In genomic region chr2:86631846-86632485, GRCh38 we compare ENCODE assay signal across 17 cellular contexts. TPM values are rescaled to one million over a fixed set of nuclear protein-coding genes. Genes with fewer than 3 reads are reported as not detected.
DNase-seq lines count a peak whose midpoint lies in the region; ATAC-seq, FAIRE-seq and TF ChIP-seq lines count a peak whose summit lies in the region.
"Had no signal": no experiment of that assay in that cellular context is flagged by ENCODE, and none has a peak within 500 bp of the region (broad histone marks: within the 10 kb centered on the region; RNA-seq: fewer than 3 reads in every experiment).

No MANE protein-coding gene starts in this region.

- H3K56ac ChIP-seq in H1 (replicated peaks; ENCODE audit: insufficient read length, low read depth, low read length) = no peak overlapping the region

- no peak overlapping the region for H4K8ac ChIP-seq in H1 (ENCODE audit: extremely low read depth, insufficient read depth, low read length)

- H3K18ac ChIP-seq in H1 (ENCODE audit: extremely low read depth, low read length) = no peak overlapping the region

- H3K14ac ChIP-seq in H1 (ENCODE audit: insufficient read length) = no peak overlapping the region

- no peaks in the 10 kb centered on the region for H3K23me2 ChIP-seq in H1 (ENCODE audit: low read depth, low read length)

- DNase-seq in ELF-1 (ENCODE audit: low read depth, low spot score) (peak; percentile 77), NCI-H446 treated with DMSO at 0.1 percent for 48 hours (lab: John Stamatoyannopoulos, UW) (peak; percentile 35), H1 (ENCODE audit: low read depth in 1 of 2, low spot score in 2 of 2) (no peak), T-helper 9 cell (no peak), SW480 (ENCODE audit: low spot score) (no peak)
- DNase-seq: activated CD8-positive, alpha-beta memory T cell treated with anti-CD3 and anti-CD28 coated beads, Interleukin-2, amount 50 U/mL, for 48 hours; activated naive CD4-positive, alpha-beta T cell; effector CD4-positive, alpha-beta T cell; NCI-H2081; NCI-H82; right cardiac atrium; stimulated activated CD4-positive, alpha-beta T cell treated with anti-CD3 and anti-CD28 coated beads, Interleukin-2, amount 100 ng/mL, for 24 hours had no signal

- H3K4me3 ChIP-seq in H1 (ENCODE audit: extremely low read depth in 1 of 4, insufficient read depth in 2 of 4, low read depth in 3 of 4, low read length in 4 of 4) (no peak overlapping the region), mucosa of stomach (ENCODE audit: low read length) (peak overlapping the region; percentile 84)
- H3K4me3 ChIP-seq: lung had no signal

- H2AFZ ChIP-seq in H1 (ENCODE audit: low read length) = no peak overlapping the region

- H3K4ac ChIP-seq in H1 (replicated peaks; ENCODE audit: insufficient read length, low read depth, low read length) = no peak overlapping the region

- H4K91ac ChIP-seq in H1 (replicated peaks; ENCODE audit: insufficient read length, low read length) = no peak overlapping the region

- no peaks in the 10 kb centered on the region for H4K20me1 ChIP-seq in H1 (replicated peaks in 1 of 2; ENCODE audit: control insufficient read depth in 1 of 2, insufficient read depth in 2 of 2, low read length in 2 of 2)

- no peak overlapping the region for H2BK120ac ChIP-seq in H1 (replicated peaks; ENCODE audit: low read depth, low read length)

- no peak for TF ChIP-seq EP300 in H1 (IDR thresholded peaks at IDR 0.05; ENCODE audit: borderline replicate concordance in 1 of 2, low read depth in 2 of 2, low read length in 2 of 2)

- CTCF ChIA-PET in H1 (lab: Charles Lee; ENCODE audit: partially characterized antibody) = no interaction called here

- peaks cover 0 to 5% (median 0%) of the 10 kb centered on the region in 4 experiments; a peak in 1 of 7 replicates for H3K4me1 ChIP-seq in H1 (replicated peaks in 1 of 4; ENCODE audit: control insufficient read depth in 3 of 4, insufficient read depth in 4 of 4, low read length in 3 of 4)
- peaks cover 38% of the 10 kb centered on the region for H3K4me1 ChIP-seq in mucosa of stomach (ENCODE audit: control insufficient read depth, insufficient read depth, low read length)

- H2BK20ac ChIP-seq in H1 (ENCODE audit: low read length) = no peak overlapping the region

- 0 out of 2 replicates have a peak overlapping the region, but pooled peaks have one; percentile 39 for H2BK12ac ChIP-seq in H1 (ENCODE audit: low read depth, low read length)

- no peak overlapping the region for H3K27ac ChIP-seq in H1 (ENCODE audit: low read depth, low read length)

- TF ChIP-seq POLR2A in H1 (IDR thresholded peaks at IDR 0.05; ENCODE audit: control extremely low read depth in 1 of 2, low read depth in 2 of 2, low read length in 2 of 2) = no peak

- no peaks in the 10 kb centered on the region for H3K36me3 ChIP-seq in H1 (ENCODE audit: control insufficient read depth in 2 of 4, insufficient read depth in 4 of 4, low read length in 3 of 4)
- no peaks in the 10 kb centered on the region for H3K36me3 ChIP-seq in mucosa of stomach (ENCODE audit: control insufficient read depth, insufficient read depth, low read length)

- no peak overlapping the region for H2BK5ac ChIP-seq in H1 (ENCODE audit: low read depth, low read length)

- POLR2A ChIA-PET in H1 (lab: Charles Lee; ENCODE audit: partially characterized antibody) = no interaction called here

- H3K27me3 ChIP-seq in H1 (replicated peaks in 1 of 4; ENCODE audit: control insufficient read depth in 3 of 4, extremely low read depth in 1 of 4, insufficient read depth in 3 of 4, low read length in 3 of 4) = no peaks in the 10 kb centered on the region
- no peaks in the 10 kb centered on the region for H3K27me3 ChIP-seq in mucosa of stomach (ENCODE audit: control insufficient read depth, insufficient read depth, low read length)

- 91% methylated on average over 10 of the region's 10 CpGs; no CpG with 5 or more reads in 1 of the 2 experiments for WGBS in H1 (ENCODE audit: extremely low coverage in 1 of 2, insufficient coverage in 1 of 2, insufficient read length in 1 of 2, insufficient replicate concordance in 2 of 2, low coverage in 1 of 2, low lambda C conversion rate in 2 of 2, missing lambda C conversion rate in 1 of 2), 2 experiments

- no peaks in the 10 kb centered on the region for H3K79me1 ChIP-seq in H1 (ENCODE audit: low read depth, low read length)

- 0 out of 4 replicates have a peak overlapping the region, but pooled peaks of 1 of the 2 experiments have one; percentile 6 for H3K4me2 ChIP-seq in H1 (ENCODE audit: insufficient read depth in 1 of 2, low read depth in 2 of 2, low read length in 2 of 2)

- H3K9ac ChIP-seq in H1 (replicated peaks in 1 of 4; ENCODE audit: extremely low read depth in 1 of 4, low read depth in 3 of 4, low read length in 3 of 4) (no peak overlapping the region; a peak in 1 of 7 replicates), mucosa of stomach (ENCODE audit: low read length) (peak overlapping the region; percentile 80)

- no peaks in the 10 kb centered on the region for H3K9me3 ChIP-seq in H1 (ENCODE audit: insufficient read depth in 2 of 2, low read depth in 1 of 2, low read length in 1 of 2)
- no peaks in the 10 kb centered on the region for H3K9me3 ChIP-seq in mucosa of stomach (ENCODE audit: control insufficient read depth, low read length)

- H4K5ac ChIP-seq in H1 (ENCODE audit: insufficient read length, low read depth, low read length) = no peak overlapping the region

- no peak for FAIRE-seq in H1 (lab: Jason Lieb, UNC)

- no peak for ATAC-seq in HG02588 (IDR thresholded peaks at IDR 0.05; ENCODE audit: unreplicated experiment)
- no peak for ATAC-seq in HG02970 (IDR thresholded peaks at IDR 0.05; ENCODE audit: low FRiP score, unreplicated experiment)
- ATAC-seq: activated CD4-positive, CD25-positive, alpha-beta regulatory T cell treated with anti-CD3 and anti-CD28 coated beads, Interleukin-2, amount 50 U/mL, for 24 hours had no signal

- no peak overlapping the region for H2BK15ac ChIP-seq in H1 (ENCODE audit: low read length)

- no peak for TF ChIP-seq CTCF in H1 (IDR thresholded peaks at IDR 0.05; ENCODE audit: control extremely low read depth in 1 of 3, insufficient read depth in 1 of 3, low read depth in 1 of 3, low read length in 3 of 3)

- no peak for TF ChIP-seq RAD21 in H1 (IDR thresholded peaks at IDR 0.05 in 1 of 2, conservative IDR thresholded peaks at IDR 0.05 in 1 of 2; ENCODE audit: low read depth in 2 of 2, low read length in 2 of 2)

- H2AK5ac ChIP-seq in H1 (ENCODE audit: low read depth, low read length) = no peak overlapping the region

- no peak overlapping the region for H3K23ac ChIP-seq in H1 (ENCODE audit: insufficient read length)

- no peaks in the 10 kb centered on the region for H3K79me2 ChIP-seq in H1 (ENCODE audit: control insufficient read depth in 1 of 2, insufficient read depth in 2 of 2, low read length in 2 of 2)

TF ChIP-seq in H1, 55 proteins besides CTCF, POLR2A, EP300 and RAD21:
- TF ChIP-seq JUND (IDR thresholded peaks at IDR 0.05; ENCODE audit: low read length) (no peak), CEBPB (IDR thresholded peaks at IDR 0.05; ENCODE audit: low read depth, low read length) (no peak), CBX5 (IDR thresholded peaks at IDR 0.05; ENCODE audit: low read depth, low read length) (no peak), RXRA (IDR thresholded peaks at IDR 0.05; ENCODE audit: insufficient read depth, low read depth, low read length) (no peak)

RNA-seq across cellular contexts. Expression of gene RNF103, which starts 8.3 kb away (rescaled TPM):
- total RNA-seq in H1 (2021; fragmentation: NEBNext Ultra II Directional; extraction: Animal tissue kit (Norgen Biotek cat#: 25700)) = 6.0 and 7.4 TPM in 2 replicates
- polyA plus RNA-seq in H1 (2011; rRNA removed) = 2.7 and 3.3 TPM in 2 replicates
- 3.8 TPM for polyA plus RNA-seq in H1 (2011; cell fraction: cytosol; rRNA removed)
- polyA plus RNA-seq in H1 (2011; cell fraction: nucleus; rRNA removed) = 2.9 TPM
- polyA plus RNA-seq in H1 (2012, experiment 1 of 2) = 3.1 to 4.6 TPM (median 3.5 TPM) in 4 replicates
- polyA plus RNA-seq in H1 (2012, experiment 2 of 2) = 0.68 TPM
- 6.9 TPM for polyA plus RNA-seq in H1 (2013, experiment 1 of 2)
- 6.7 TPM for polyA plus RNA-seq in H1 (2013, experiment 2 of 2)
- polyA minus RNA-seq in H1 (2011; rRNA and poly(A)+ RNA removed) = 4.1 and 4.5 TPM in 2 replicates
- polyA minus RNA-seq in H1 (2011; cell fraction: cytosol; rRNA and poly(A)+ RNA removed) = 4.3 TPM
- polyA minus RNA-seq in H1 (2011; cell fraction: nucleus; rRNA and poly(A)+ RNA removed) = 13.5 TPM

Comparison
In these comparisons a context has a peak if more than half of its experiments do, and no peak if none do; other contexts are left out.
1. DNase-seq: peak in ELF-1 (single experiment) and NCI-H446 treated with DMSO at 0.1 percent for 48 hours (single experiment); none in H1 (0 of 2), T-helper 9 cell (single experiment) and SW480 (single experiment).